Comparison of ENCODE assay signal across 11 cellular contexts in the genomic region with DNA sequence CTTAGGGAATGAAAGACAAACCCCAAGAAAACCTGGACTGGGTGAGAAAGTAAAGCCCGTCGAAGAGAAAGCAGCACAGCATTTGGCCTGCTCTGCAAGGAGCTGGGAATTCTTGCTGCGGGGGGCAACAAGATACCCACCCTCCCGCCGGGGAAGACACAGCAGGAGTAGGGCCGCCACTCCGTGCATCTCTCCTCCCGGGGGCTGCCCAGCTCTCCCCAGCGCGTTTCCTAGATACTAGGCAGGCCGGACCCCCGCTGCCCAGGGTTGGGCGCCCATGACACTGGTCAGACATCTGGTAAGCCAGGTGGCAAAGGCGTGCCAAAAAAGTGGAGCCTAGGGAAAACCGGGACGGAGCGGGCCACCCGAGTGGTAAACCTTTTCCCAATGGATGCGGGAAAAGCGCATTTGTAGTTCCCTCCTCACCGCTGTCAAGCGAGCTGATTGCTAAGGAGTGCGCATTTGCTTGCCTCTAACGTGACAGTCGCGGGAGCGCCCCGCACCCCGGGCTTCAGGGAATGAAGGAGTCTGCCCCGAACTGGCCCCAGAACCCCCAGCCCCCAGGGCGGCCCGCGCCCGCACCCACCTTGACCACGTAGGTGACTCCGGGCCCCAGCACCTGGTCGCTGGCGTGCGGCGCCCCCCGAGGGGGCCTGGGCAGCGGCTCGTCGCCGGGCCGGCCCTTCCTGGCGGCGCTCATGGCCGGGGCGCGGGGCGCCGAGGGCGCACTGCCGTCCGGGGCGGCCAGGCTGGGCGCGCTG. TPM values are rescaled to one million over a fixed set of nuclear protein-coding genes. Genes with fewer than 3 reads are reported as not detected.
DNase-seq lines count a peak whose midpoint lies in the region; ATAC-seq and TF ChIP-seq lines count a peak whose summit lies in the region.
"Had no signal": no experiment of that assay in that cellular context is flagged by ENCODE, and none has a peak within 500 bp of the region (broad histone marks: within the 10 kb centered on the region; RNA-seq: fewer than 3 reads in every experiment).

No MANE protein-coding gene starts in this region.

- ATAC-seq in gastroesophageal sphincter (no peak), HG02610 (IDR thresholded peaks at IDR 0.05; ENCODE audit: unreplicated experiment) (no peak), HG03521 (IDR thresholded peaks at IDR 0.05; ENCODE audit: unreplicated experiment) (no peak)
- ATAC-seq: effector memory CD8-positive, alpha-beta T cell had no signal

- TF ChIP-seq POLR2A in gastroesophageal sphincter (IDR thresholded peaks at IDR 0.05), result no peak

- DNase-seq in BJ (ENCODE audit: low read depth) (no peak), RPMI7951 (ENCODE audit: low read depth) (peak; percentile 19), occipital lobe (lab: John Stamatoyannopoulos, UW) (no peak), SJCRH30 (no peak)
- DNase-seq: activated CD4-positive, alpha-beta T cell treated with anti-CD3 and anti-CD28 coated beads, Interleukin-2, amount 10 ng/mL, durations not matched to agents 7 days and 5 days; effector memory CD8-positive, alpha-beta T cell; NCI-H1930 had no signal

- H2AFZ ChIP-seq in parathyroid adenoma, result peak overlapping the region; percentile 77

- no peaks in the 10 kb centered on the region for H3K9me3 ChIP-seq in gastroesophageal sphincter
- no peaks in the 10 kb centered on the region for H3K9me3 ChIP-seq in parathyroid adenoma (ENCODE audit: control insufficient read depth, low read length)
- no peaks in the 10 kb centered on the region for H3K9me3 ChIP-seq in SJCRH30 (replicated peaks)

- H3K36me3 ChIP-seq in BJ (ENCODE audit: control insufficient read depth, insufficient read depth, low read length), result no peaks in the 10 kb centered on the region
- no peaks in the 10 kb centered on the region for H3K36me3 ChIP-seq in gastroesophageal sphincter
- H3K36me3 ChIP-seq in parathyroid adenoma (ENCODE audit: control insufficient read depth, insufficient read depth, low read length), result no peaks in the 10 kb centered on the region
- H3K36me3 ChIP-seq in SJCRH30, result no peaks in the 10 kb centered on the region

- CTCF ChIA-PET in BJ (lab: Yijun Ruan, JAX), result no interaction called here

- no peak overlapping the region for H3K9ac ChIP-seq in parathyroid adenoma

- TF ChIP-seq CTCF in BJ (IDR thresholded peaks at IDR 0.05; ENCODE audit: insufficient read depth, low read depth, low read length) (no peak), gastroesophageal sphincter (IDR thresholded peaks at IDR 0.05) (no peak), parathyroid adenoma (IDR thresholded peaks at IDR 0.05) (no peak)

- POLR2A ChIA-PET in BJ (lab: Charles Lee), result no interaction called here

- WGBS in gastroesophageal sphincter (ENCODE audit: low coverage in 1 of 2), 2 donors, result 10% methylated on average over 2 to 6 of the region's 59 CpGs

- H3K4me1 ChIP-seq in gastroesophageal sphincter, result peaks cover 0 to 40% (median 15%) of the 10 kb centered on the region in 3 donors
- no peaks in the 10 kb centered on the region for H3K4me1 ChIP-seq in parathyroid adenoma
- H3K4me1 ChIP-seq in SJCRH30, result peaks cover 8% of the 10 kb centered on the region; the same call in 1 of the 2 replicates

- peak overlapping the region; percentile 40 for H3K4me2 ChIP-seq in parathyroid adenoma (ENCODE audit: low read length)

- H3K4me3 ChIP-seq in BJ (ENCODE audit: low read depth, low read length) (peak overlapping the region; percentile 49), gastroesophageal sphincter (peak overlapping the region in 1 of 2 donors; percentile 51), parathyroid adenoma (ENCODE audit: low read depth, low read length) (peak overlapping the region; percentile 36), SJCRH30 (no peak overlapping the region)

- H3K27me3 ChIP-seq in BJ (ENCODE audit: control insufficient read depth, insufficient read depth, low read length) (peaks cover 4% of the 10 kb centered on the region; the same call in 1 of the 2 replicates), gastroesophageal sphincter (peaks cover 59% of the 10 kb centered on the region), parathyroid adenoma (ENCODE audit: control insufficient read depth, insufficient read depth, low read length) (no peaks in the 10 kb centered on the region), SJCRH30 (no peaks in the 10 kb centered on the region)

- H3K79me2 ChIP-seq in parathyroid adenoma, result no peaks in the 10 kb centered on the region

- TF ChIP-seq EP300 in gastroesophageal sphincter (IDR thresholded peaks at IDR 0.05), result no peak

- H3K27ac ChIP-seq in gastroesophageal sphincter (peak overlapping the region in 3 of 4 donors; percentile 35 to 66 (median 40)), parathyroid adenoma (no peak overlapping the region), SJCRH30 (no peak overlapping the region)

RNA-seq across cellular contexts. Expression of a gene that starts 1.0 kb away (rescaled TPM):
- 0.78 and 1.3 TPM in 2 replicates for polyA plus RNA-seq in BJ (2011; rRNA removed)
- 1.5 and 2.8 TPM in 2 replicates for polyA minus RNA-seq in BJ (2011; rRNA and poly(A)+ RNA removed)
- total RNA-seq in RPMI7951 (2014; rRNA removed; shearing (Covaris generic)), result 1.7 and 2.1 TPM in 2 replicates
- total RNA-seq in gastroesophageal sphincter (1 to 10 TPM; 2.3 to 4.9 (median 4.8) TPM), occipital lobe (51.5 TPM)
- under 0.01 TPM in 1 of 2 replicates, not detected in the other for total RNA-seq in SJCRH30 (2014; rRNA removed; shearing (Covaris generic))
- total RNA-seq: activated CD4-positive, alpha-beta T cell treated with anti-CD3 and anti-CD28 coated beads, Interleukin-2, amount 10 ng/mL, durations not matched to agents 7 days and 5 days had no signal

Comparison
In these comparisons a context has a peak if more than half of its experiments do, and no peak if none do; other contexts are left out.
1. H3K27ac ChIP-seq: peak in gastroesophageal sphincter (3 of 4); none in parathyroid adenoma (single experiment) and SJCRH30 (single experiment).